ENCODE assay signal across 9 cellular contexts in genomic region chr7:12623885-12624498, GRCh38. TPM values are rescaled to one million over a fixed set of nuclear protein-coding genes. Genes with fewer than 3 reads are reported as not detected.
DNase-seq lines count a peak whose midpoint lies in the region; ATAC-seq and TF ChIP-seq lines count a peak whose summit lies in the region.
"Had no signal": no experiment of that assay in that cellular context is flagged by ENCODE, and none has a peak within 500 bp of the region (broad histone marks: within the 10 kb centered on the region; RNA-seq: fewer than 3 reads in every experiment).

No MANE protein-coding gene starts in this region.

- intact Hi-C loops in CD4-positive, alpha-beta memory T cell (cut with micrococcal nuclease), result no loop called here

- H3K4me1 ChIP-seq in CD4-positive, alpha-beta memory T cell (ENCODE audit: insufficient read depth, low read length), result no peaks in the 10 kb centered on the region

- peaks cover 15% of the 10 kb centered on the region for H3K27me3 Mint-ChIP-seq in stimulated activated naive CD8-positive, alpha-beta T cell treated with anti-CD3 and anti-CD28 coated beads, Interleukin-15, amount 100 ng/mL, for 72 hours
- peaks cover 11 to 15% of the 10 kb centered on the region in 2 donors for H3K27me3 Mint-ChIP-seq in CD4-positive, alpha-beta memory T cell

- no peaks in the 10 kb centered on the region for H3K9me3 ChIP-seq in CD4-positive, alpha-beta memory T cell (ENCODE audit: control insufficient read depth in 1 of 2, low read length in 2 of 2)

- H3K4me1 Mint-ChIP-seq in stimulated activated naive CD8-positive, alpha-beta T cell treated with anti-CD3 and anti-CD28 coated beads, Interleukin-15, amount 100 ng/mL, for 72 hours, result peaks cover 7% of the 10 kb centered on the region
- no peaks in the 10 kb centered on the region for H3K4me1 Mint-ChIP-seq in CD4-positive, alpha-beta memory T cell
- H3K4me1 Mint-ChIP-seq: activated naive CD4-positive, alpha-beta T cell treated with anti-CD3 and anti-CD28 coated beads, Interleukin-2, amount 50 U/mL, for 24 hours had no signal

- no peaks in the 10 kb centered on the region for H3K36me3 ChIP-seq in CD4-positive, alpha-beta memory T cell (ENCODE audit: insufficient read depth, low read length)

- POLR2A ChIA-PET in CD4-positive, alpha-beta memory T cell (lab: Charles Lee; ENCODE audit: partially characterized antibody), result no interaction called here

- H3K9me3 Mint-ChIP-seq in stimulated activated naive CD8-positive, alpha-beta T cell treated with anti-CD3 and anti-CD28 coated beads, Interleukin-15, amount 100 ng/mL, for 72 hours, result no peaks in the 10 kb centered on the region
- H3K9me3 Mint-ChIP-seq in CD4-positive, alpha-beta memory T cell, result no peaks in the 10 kb centered on the region
- H3K9me3 Mint-ChIP-seq: activated naive CD4-positive, alpha-beta T cell treated with anti-CD3 and anti-CD28 coated beads, Interleukin-2, amount 50 U/mL, for 24 hours had no signal

- DNase-seq in SIG-M5 treated with dmso at 0.1 percent for 504 hours (lab: John Stamatoyannopoulos, UW; ENCODE audit: unreplicated experiment), result peak; percentile 7
- no peak for DNase-seq in SIG-M5 (lab: John Stamatoyannopoulos, UW)
- DNase-seq in HL-60 (ENCODE audit: low read depth in 1 of 2, low spot score in 1 of 2), result no peak
- peak; percentile 21 to 28 for DNase-seq in SHP77 (lab: John Stamatoyannopoulos, UW)
- DNase-seq in iPS-NIHi11 (ENCODE audit: low spot score), result peak; percentile 29
- DNase-seq in stimulated activated naive CD8-positive, alpha-beta T cell treated with anti-CD3 and anti-CD28 coated beads, Interleukin-15, amount 100 ng/mL, for 72 hours, result no peak
- no peak for DNase-seq in CD4-positive, alpha-beta memory T cell
- no peak for DNase-seq in NK-92 (lab: John Stamatoyannopoulos, UW; ENCODE audit: unreplicated experiment)

- H3K27ac ChIP-seq in HL-60 (replicated peaks), result no peak overlapping the region
- no peak overlapping the region for H3K27ac ChIP-seq in CD4-positive, alpha-beta memory T cell (ENCODE audit: low read depth, low read length)

- no peak for ATAC-seq in stimulated activated naive CD8-positive, alpha-beta T cell treated with anti-CD3 and anti-CD28 coated beads, Interleukin-15, amount 100 ng/mL, for 72 hours

- CTCF ChIA-PET in CD4-positive, alpha-beta memory T cell (lab: Charles Lee; ENCODE audit: partially characterized antibody), result interaction anchor here (0.6 to 2.0 kb wide), 5 partner anchors 10 to 143 kb away, joined by 3 to 8 read pairs (median 3); no protein-coding TSS in a partner anchor

- TF ChIP-seq CTCF in HL-60 (IDR thresholded peaks at IDR 0.05; ENCODE audit: insufficient read depth, low read length), result peak; percentile 37

- no peak overlapping the region for H3K27ac Mint-ChIP-seq in stimulated activated naive CD8-positive, alpha-beta T cell treated with anti-CD3 and anti-CD28 coated beads, Interleukin-15, amount 100 ng/mL, for 72 hours
- no peak overlapping the region for H3K27ac Mint-ChIP-seq in CD4-positive, alpha-beta memory T cell
- H3K27ac Mint-ChIP-seq: activated naive CD4-positive, alpha-beta T cell treated with anti-CD3 and anti-CD28 coated beads, Interleukin-2, amount 50 U/mL, for 24 hours had no signal

- H3K27me3 ChIP-seq in HL-60 (ENCODE audit: insufficient read depth, poor library complexity, severe bottlenecking), result no peaks in the 10 kb centered on the region
- H3K27me3 ChIP-seq in CD4-positive, alpha-beta memory T cell (ENCODE audit: insufficient read depth, low read length), result no peaks in the 10 kb centered on the region

- no peak overlapping the region for H3K4me3 Mint-ChIP-seq in stimulated activated naive CD8-positive, alpha-beta T cell treated with anti-CD3 and anti-CD28 coated beads, Interleukin-15, amount 100 ng/mL, for 72 hours
- no peak overlapping the region for H3K4me3 Mint-ChIP-seq in CD4-positive, alpha-beta memory T cell
- H3K4me3 Mint-ChIP-seq: activated naive CD4-positive, alpha-beta T cell treated with anti-CD3 and anti-CD28 coated beads, Interleukin-2, amount 50 U/mL, for 24 hours had no signal

- no peak overlapping the region for H3K4me3 ChIP-seq in HL-60 (replicated peaks; ENCODE audit: insufficient read depth, low read length)
- H3K4me3 ChIP-seq in CD4-positive, alpha-beta memory T cell (ENCODE audit: low read length in 2 of 2), result no peak overlapping the region

- no peaks in the 10 kb centered on the region for H3K36me3 Mint-ChIP-seq in CD4-positive, alpha-beta memory T cell
- H3K36me3 Mint-ChIP-seq: activated naive CD4-positive, alpha-beta T cell treated with anti-CD3 and anti-CD28 coated beads, Interleukin-2, amount 50 U/mL, for 24 hours had no signal

RNA-seq across cellular contexts. Expression of gene SCIN, which starts 53.5 kb away (rescaled TPM):
- total RNA-seq in CD4-positive, alpha-beta memory T cell, result under 1 TPM; 0.20 to 0.25 TPM
- under 1 TPM in 1 of 2 donors, not detected in 1; 0.07 TPM for polyA plus RNA-seq in CD4-positive, alpha-beta memory T cell

Comparison
In these comparisons a context has a peak if more than half of its experiments do, and no peak if none do; other contexts are left out.
1. DNase-seq: peak in SIG-M5 treated with dmso at 0.1 percent for 504 hours (single experiment), SHP77 (2 of 2) and iPS-NIHi11 (single experiment); none in SIG-M5 (single experiment), HL-60 (0 of 2), stimulated activated naive CD8-positive, alpha-beta T cell treated with anti-CD3 and anti-CD28 coated beads, Interleukin-15, amount 100 ng/mL, for 72 hours (0 of 2), CD4-positive, alpha-beta memory T cell (0 of 5) and NK-92 (single experiment).